13 cellular contexts compared by ENCODE assay signal in the genomic region with DNA sequence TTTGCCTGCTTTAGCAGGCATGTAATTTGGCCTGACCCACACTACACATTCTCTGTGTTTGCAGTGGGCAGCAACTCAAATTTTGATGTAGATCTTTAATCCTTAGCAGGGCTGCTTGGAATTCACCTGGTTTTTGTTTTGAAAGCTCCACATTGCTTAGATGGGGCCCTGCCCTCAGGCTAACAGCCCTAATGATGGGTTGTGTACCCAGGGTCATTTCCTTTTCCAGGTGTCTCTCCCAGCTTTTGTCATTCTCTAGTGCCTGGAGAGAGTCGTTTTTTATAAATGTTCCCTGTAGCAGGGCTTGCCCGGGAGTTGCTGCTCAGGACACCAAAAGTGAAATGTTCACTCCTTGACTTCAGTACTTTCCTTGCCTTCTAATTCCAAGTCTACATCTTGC.
DNase-seq lines count a peak whose midpoint lies in the region; ATAC-seq and TF ChIP-seq lines count a peak whose summit lies in the region.
"Had no signal": no experiment of that assay in that cellular context is flagged by ENCODE, and none has a peak within 500 bp of the region (broad histone marks: within the 10 kb centered on the region; RNA-seq: fewer than 3 reads in every experiment).

No MANE protein-coding gene starts in this region.

- H2AFZ ChIP-seq in HCT116 (ENCODE audit: low read depth, low read length, poor library complexity, severe bottlenecking): no peak overlapping the region

- H3K9me3 ChIP-seq in HCT116 (ENCODE audit: control insufficient read depth in 1 of 2, insufficient read depth in 1 of 2, low read depth in 1 of 2, low read length in 2 of 2) (no peaks in the 10 kb centered on the region), Peyer's patch (no peaks in the 10 kb centered on the region), right atrium auricular region (no peaks in the 10 kb centered on the region), gastrocnemius medialis (no peaks in the 10 kb centered on the region)

- 0 out of 4 replicates have a peak overlapping the region, but pooled peaks of 1 of the 2 experiments have one; percentile 0 for H3K4me3 ChIP-seq in HCT116 (replicated peaks in 1 of 2; ENCODE audit: low read depth in 1 of 2, low read length in 2 of 2)
- H3K4me3 ChIP-seq in Peyer's patch: no peak overlapping the region
- H3K4me3 ChIP-seq in right atrium auricular region: no peak overlapping the region
- H3K4me3 ChIP-seq in gastrocnemius medialis: no peak overlapping the region

- no peaks in the 10 kb centered on the region for H3K9me2 ChIP-seq in HCT116 (ENCODE audit: insufficient read depth)

- RAD21 ChIA-PET in HCT116 (lab: Charles Lee; ENCODE audit: low non-redundant PET in 1 of 2, low total read pairs in 2 of 2, uncharacterized antibody in 2 of 2, unreplicated experiment in 2 of 2): no interaction called here

- in situ Hi-C loops in gastrocnemius medialis (cut with MboI; ENCODE audit: low sequenced_read_pairs in 4 of 4): loop anchor here in 3 of 4 donors (5.0 to 25.0 kb wide), 4 partner anchors 155 to 282 kb away; no protein-coding TSS in a partner anchor

- no peak for TF ChIP-seq CTCF in HCT116 (IDR thresholded peaks at IDR 0.05 in 2 of 3, conservative IDR thresholded peaks at IDR 0.05 in 1 of 3; ENCODE audit: borderline replicate concordance in 1 of 3, insufficient read depth in 1 of 3, low read depth in 2 of 3, low read length in 2 of 3)
- TF ChIP-seq CTCF in Peyer's patch (IDR thresholded peaks at IDR 0.05): no peak
- no peak for TF ChIP-seq CTCF in right atrium auricular region (IDR thresholded peaks at IDR 0.05)
- TF ChIP-seq CTCF in gastrocnemius medialis (IDR thresholded peaks at IDR 0.05 in 4 of 5, conservative IDR thresholded peaks at IDR 0.05 in 1 of 5): no peak

- H3K4me2 ChIP-seq in HCT116 (ENCODE audit: low read length): peak overlapping the region; percentile 68

- H3K27ac ChIP-seq in HCT116 (ENCODE audit: low read depth, low read length): peak overlapping the region; percentile 56; the same call in 1 of the 2 replicates
- peak overlapping the region in 3 of 4 donors; percentile 7 to 60 (median 43) for H3K27ac ChIP-seq in Peyer's patch
- H3K27ac ChIP-seq in right atrium auricular region: peak overlapping the region; percentile 50 to 74
- peak overlapping the region; percentile 64 to 85 (median 78) for H3K27ac ChIP-seq in gastrocnemius medialis

- H3K9ac ChIP-seq in HCT116 (ENCODE audit: low read length): peak overlapping the region; percentile 40

- intact Hi-C loops in HCT116 (cut with micrococcal nuclease) (loop anchor here (5.0 kb wide), 2 partner anchors 92 to 232 kb away; no protein-coding TSS in a partner anchor), gastrocnemius medialis (cut with DNase I; ENCODE audit: low total_unique reads) (loop anchor here (5.0 kb wide), 1 partner anchor 67 kb away; no protein-coding TSS in a partner anchor)

- H3K27me3 ChIP-seq in HCT116 (ENCODE audit: insufficient read depth, low read length) (no peaks in the 10 kb centered on the region), Peyer's patch (no peaks in the 10 kb centered on the region), right atrium auricular region (no peaks in the 10 kb centered on the region), gastrocnemius medialis (no peaks in the 10 kb centered on the region)

- DNase-seq in HCT116 (ENCODE audit: low read depth, low spot score): no peak
- no peak for DNase-seq in Peyer's patch
- DNase-seq in right atrium auricular region (ENCODE audit: low spot score): no peak
- DNase-seq in gastrocnemius medialis: no peak
- no peak for DNase-seq in NCI-H187 treated with DMSO at 0.1 percent for 48 hours (lab: John Stamatoyannopoulos, UW)
- no peak for DNase-seq in T-helper 9 cell
- DNase-seq in NCI-H2171 treated with DMSO at 0.1 percent for 48 hours (lab: John Stamatoyannopoulos, UW): no peak
- DNase-seq in GOT3 (lab: John Stamatoyannopoulos, UW): no peak
- DNase-seq: activated CD4-positive, alpha-beta T cell treated with anti-CD3 and anti-CD28 coated beads, Interleukin-2, amount 50 U/mL, for 1 hour; activated naive CD8-positive, alpha-beta T cell treated with anti-CD3 and anti-CD28 coated beads for 36 hours; DMS79; stimulated activated CD4-positive, alpha-beta T cell treated with anti-CD3 and anti-CD28 coated beads, Interleukin-12 subunit alpha, Interleukin-12 subunit beta, amount 100 ng/mL, for 4 hours had no signal

- peaks cover 52 to 64% of the 10 kb centered on the region in 2 experiments for H3K4me1 ChIP-seq in HCT116 (ENCODE audit: control insufficient read depth in 1 of 2, insufficient read depth in 2 of 2, low read length in 2 of 2)
- peaks cover 0 to 31% (median 4%) of the 10 kb centered on the region in 4 donors for H3K4me1 ChIP-seq in Peyer's patch
- peaks cover 0 to 61% of the 10 kb centered on the region in 2 donors for H3K4me1 ChIP-seq in right atrium auricular region
- H3K4me1 ChIP-seq in gastrocnemius medialis: peaks cover 37 to 45% of the 10 kb centered on the region in 2 donors

- H3K79me2 ChIP-seq in HCT116 (ENCODE audit: insufficient read depth, low read length): peaks cover 81% of the 10 kb centered on the region

- TF ChIP-seq RAD21 in HCT116 (IDR thresholded peaks at IDR 0.05; ENCODE audit: low read depth): no peak

- H3K36me3 ChIP-seq in HCT116 (ENCODE audit: control insufficient read depth in 1 of 2, insufficient read depth in 2 of 2, low read length in 2 of 2) (peaks cover 0 to 6% of the 10 kb centered on the region in 2 experiments; a peak in 1 of 4 replicates), Peyer's patch (peaks cover 0 to 7% (median 0%) of the 10 kb centered on the region in 3 donors), right atrium auricular region (peaks cover 8% of the 10 kb centered on the region), gastrocnemius medialis (no peaks in the 10 kb centered on the region)

- POLR2A ChIA-PET in HCT116 (lab: Charles Lee): interaction anchor here (0.8 kb wide), 1 partner anchor 231 kb away, joined by 3 read pairs; no protein-coding TSS in a partner anchor

- H4K20me1 ChIP-seq in HCT116 (ENCODE audit: insufficient read depth): no peaks in the 10 kb centered on the region

- TF ChIP-seq POLR2A in HCT116 (IDR thresholded peaks at IDR 0.05; ENCODE audit: borderline replicate concordance, extremely low read depth, insufficient read depth, insufficient read length) (no peak), Peyer's patch (IDR thresholded peaks at IDR 0.05) (no peak), gastrocnemius medialis (IDR thresholded peaks at IDR 0.05) (no peak)

- CTCF ChIA-PET in HCT116 (lab: Charles Lee): interaction anchor here (1.0 to 1.7 kb wide), 4 partner anchors 37 to 84 kb away, joined by 3 to 5 read pairs (median 4); no protein-coding TSS in a partner anchor

- no TSS peak for BruUV-seq in HCT116 (replicated peaks; lab: Mats Ljungman, UMichigan)

- ATAC-seq in HCT116 (no peak), gastrocnemius medialis (no peak)
- ATAC-seq: stimulated activated memory B cell treated with anti-CD40 and anti-IgM and Interleukin-4, amounts not matched to agents 10 μg/mL and 1 μg/mL and 100 μg/mL, for 72 hours had no signal

TF ChIP-seq in HCT116, 20 proteins besides CTCF, POLR2A, EP300 and RAD21:
- no peak for TF ChIP-seq CBX3 (IDR thresholded peaks at IDR 0.05; ENCODE audit: low read depth)
- TF ChIP-seq SIN3A (IDR thresholded peaks at IDR 0.05; ENCODE audit: low read depth): no peak
- TF ChIP-seq, protein P1, sequence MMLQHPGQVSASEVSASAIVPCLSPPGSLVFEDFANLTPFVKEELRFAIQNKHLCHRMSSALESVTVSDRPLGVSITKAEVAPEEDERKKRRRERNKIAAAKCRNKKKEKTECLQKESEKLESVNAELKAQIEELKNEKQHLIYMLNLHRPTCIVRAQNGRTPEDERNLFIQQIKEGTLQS (IDR thresholded peaks at IDR 0.05): no peak
- TF ChIP-seq, protein P2, sequence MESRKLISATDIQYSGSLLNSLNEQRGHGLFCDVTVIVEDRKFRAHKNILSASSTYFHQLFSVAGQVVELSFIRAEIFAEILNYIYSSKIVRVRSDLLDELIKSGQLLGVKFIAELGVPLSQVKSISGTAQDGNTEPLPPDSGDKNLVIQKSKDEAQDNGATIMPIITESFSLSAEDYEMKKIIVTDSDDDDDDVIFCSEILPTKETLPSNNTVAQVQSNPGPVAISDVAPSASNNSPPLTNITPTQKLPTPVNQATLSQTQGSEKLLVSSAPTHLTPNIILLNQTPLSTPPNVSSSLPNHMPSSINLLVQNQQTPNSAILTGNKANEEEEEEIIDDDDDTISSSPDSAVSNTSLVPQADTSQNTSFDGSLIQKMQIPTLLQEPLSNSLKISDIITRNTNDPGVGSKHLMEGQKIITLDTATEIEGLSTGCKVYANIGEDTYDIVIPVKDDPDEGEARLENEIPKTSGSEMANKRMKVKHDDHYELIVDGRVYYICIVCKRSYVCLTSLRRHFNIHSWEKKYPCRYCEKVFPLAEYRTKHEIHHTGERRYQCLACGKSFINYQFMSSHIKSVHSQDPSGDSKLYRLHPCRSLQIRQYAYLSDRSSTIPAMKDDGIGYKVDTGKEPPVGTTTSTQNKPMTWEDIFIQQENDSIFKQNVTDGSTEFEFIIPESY (IDR thresholded peaks at IDR 0.05; ENCODE audit: extremely low read depth, insufficient replicate concordance, low read length): no peak
- no peak for TF ChIP-seq POLR2AphosphoS5 (IDR thresholded peaks at IDR 0.05; ENCODE audit: low read depth, low read length)
- TF ChIP-seq ZNF274 (IDR thresholded peaks at IDR 0.05; ENCODE audit: low read depth, low read length): no peak
- TF ChIP-seq TCF7L2 (IDR thresholded peaks at IDR 0.05; ENCODE audit: borderline replicate concordance, extremely low read depth, insufficient read depth, insufficient read length): no peak
- TF ChIP-seq EZH2phosphoT487 (IDR thresholded peaks at IDR 0.05; ENCODE audit: borderline replicate concordance): no peak
- no peak for TF ChIP-seq CEBPB (IDR thresholded peaks at IDR 0.05; ENCODE audit: low read depth)
- no peak for TF ChIP-seq EZH2 (IDR thresholded peaks at IDR 0.05)
- no peak for TF ChIP-seq SP1 (IDR thresholded peaks at IDR 0.05; ENCODE audit: low read depth)
- TF ChIP-seq, protein P3, sequence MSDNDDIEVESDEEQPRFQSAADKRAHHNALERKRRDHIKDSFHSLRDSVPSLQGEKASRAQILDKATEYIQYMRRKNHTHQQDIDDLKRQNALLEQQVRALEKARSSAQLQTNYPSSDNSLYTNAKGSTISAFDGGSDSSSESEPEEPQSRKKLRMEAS (IDR thresholded peaks at IDR 0.05): no peak
- TF ChIP-seq SRF (IDR thresholded peaks at IDR 0.05; ENCODE audit: low read depth): no peak
- TF ChIP-seq EGR1 (IDR thresholded peaks at IDR 0.05; ENCODE audit: low read depth): no peak
- TF ChIP-seq JUND (IDR thresholded peaks at IDR 0.05): no peak
- no peak for TF ChIP-seq ELF1 (IDR thresholded peaks at IDR 0.05; ENCODE audit: borderline replicate concordance, low read depth)
TF ChIP-seq in HCT116: peak in this region for 0.
